In genomic region chr10:86693721-86694369, GRCh38 we compare ENCODE assay signal across 9 cellular contexts. TPM values are rescaled to one million over a fixed set of nuclear protein-coding genes. Genes with fewer than 3 reads are reported as not detected.
DNase-seq lines count a peak whose midpoint lies in the region; ATAC-seq and TF ChIP-seq lines count a peak whose summit lies in the region.
"Had no signal": no experiment of that assay in that cellular context is flagged by ENCODE, and none has a peak within 500 bp of the region (broad histone marks: within the 10 kb centered on the region; RNA-seq: fewer than 3 reads in every experiment).

No MANE protein-coding gene starts in this region.

- peak; percentile 75 for TF ChIP-seq CTCF in epithelial cell of proximal tubule (conservative IDR thresholded peaks at IDR 0.05; ENCODE audit: low read depth, low read length)
- peak; percentile 81 for TF ChIP-seq CTCF in osteoblast (IDR thresholded peaks at IDR 0.05; ENCODE audit: extremely low read depth, low read depth, low read length)

- ATAC-seq in HG02759 (IDR thresholded peaks at IDR 0.05; ENCODE audit: unreplicated experiment) = no peak
- ATAC-seq in GM21423 (IDR thresholded peaks at IDR 0.05; ENCODE audit: unreplicated experiment) = no peak
- ATAC-seq in HG03139 (IDR thresholded peaks at IDR 0.05; ENCODE audit: unreplicated experiment) = no peak

- peak overlapping the region; percentile 31 for H3K4me2 ChIP-seq in osteoblast (ENCODE audit: insufficient read depth, low read length)

- H4K20me1 ChIP-seq in osteoblast (ENCODE audit: insufficient read depth, low read length) = no peaks in the 10 kb centered on the region

- DNase-seq in GDM1 (lab: John Stamatoyannopoulos, UW) (peak; percentile 11), LHCN-M2 (ENCODE audit: low read depth) (peak; percentile 28), epithelial cell of proximal tubule (ENCODE audit: low read depth) (no peak), osteoblast (ENCODE audit: insufficient read length, low spot score, missing footprints) (peak; percentile 92)
- DNase-seq in activated CD4-positive, alpha-beta T cell treated with anti-CD3 and anti-CD28 coated beads, Interleukin-2, amount 50 U/mL, for 1 hour = peak; percentile 28

- no peak overlapping the region for H3K4me3 ChIP-seq in epithelial cell of proximal tubule (ENCODE audit: low read depth, low read length)
- no peak overlapping the region for H3K4me3 ChIP-seq in osteoblast (ENCODE audit: insufficient read depth, low read length)

- H3K79me2 ChIP-seq in osteoblast (ENCODE audit: insufficient read depth, low read length) = no peaks in the 10 kb centered on the region

- peaks cover 3% of the 10 kb centered on the region for H3K27me3 ChIP-seq in osteoblast (ENCODE audit: insufficient read depth, low read length)

- H3K9me3 ChIP-seq in osteoblast (ENCODE audit: low read depth, low read length) = no peaks in the 10 kb centered on the region

- no peak overlapping the region for H2AFZ ChIP-seq in osteoblast (ENCODE audit: low read length)

- H3K36me3 ChIP-seq in osteoblast (ENCODE audit: insufficient read depth, low read length) = no peaks in the 10 kb centered on the region

- no peak overlapping the region for H3K27ac ChIP-seq in osteoblast (ENCODE audit: low read depth, low read length)

- H3K4me1 ChIP-seq in osteoblast (ENCODE audit: insufficient read depth, low read length) = peaks cover 1% of the 10 kb centered on the region

RNA-seq across cellular contexts. Expression of gene LDB3, which starts 25.5 kb away (rescaled TPM):
- total RNA-seq in LHCN-M2 (2014; rRNA removed) (0.06 TPM in 1 of 2 replicates, not detected in the other), epithelial cell of proximal tubule (not detected in 2 replicates), osteoblast (under 0.01 TPM in 2 replicates)
- polyA plus RNA-seq in LHCN-M2 (2012) = 0.34 TPM
- total RNA-seq: pulmonary artery endothelial cell had no signal

RNA-seq across cellular contexts. Expression of gene OPN4, which starts 39.5 kb away (rescaled TPM):
- total RNA-seq in LHCN-M2 (2014; rRNA removed) = not detected in 2 replicates
- 0.04 TPM for polyA plus RNA-seq in LHCN-M2 (2012)
- total RNA-seq in epithelial cell of proximal tubule = not detected in 2 replicates
- total RNA-seq in osteoblast = not detected in 2 replicates
- total RNA-seq: pulmonary artery endothelial cell had no signal
